ENCODE assay signal across 14 cellular contexts in genomic region chr6:29968130-29968529, GRCh38. TPM values are rescaled to one million over a fixed set of nuclear protein-coding genes. Genes with fewer than 3 reads are reported as not detected.
DNase-seq lines count a peak whose midpoint lies in the region; ATAC-seq, FAIRE-seq and TF ChIP-seq lines count a peak whose summit lies in the region.
"Had no signal": no experiment of that assay in that cellular context is flagged by ENCODE, and none has a peak within 500 bp of the region (broad histone marks: within the 10 kb centered on the region; RNA-seq: fewer than 3 reads in every experiment).

No MANE protein-coding gene starts in this region.

- 45% methylated on average over 2 of the region's 2 CpGs for WGBS in SK-N-SH (ENCODE audit: low lambda C conversion rate)
- 27 to 62% (median 32%) methylated on average over 2 of the region's 2 CpGs for WGBS in small intestine, 3 donors
- WGBS in suprapubic skin: 50% methylated on average over 2 of the region's 2 CpGs

- ATAC-seq in SK-N-SH treated with all-trans-retinoic acid at 6 μM for 48 hours (no peak), T-helper 17 cell (no peak)

- H3K4me1 ChIP-seq in SK-N-SH (ENCODE audit: control insufficient read depth in 1 of 2, insufficient read depth in 2 of 2, low read depth in 1 of 2, low read length in 1 of 2) (peaks cover 17 to 43% of the 10 kb centered on the region in 2 experiments; a peak in 3 of 4 replicates), small intestine (ENCODE audit: control insufficient read depth in 2 of 2, insufficient read depth in 1 of 2, low read depth in 1 of 2, low read length in 1 of 2) (peaks cover 4 to 9% of the 10 kb centered on the region in 2 donors), suprapubic skin (peaks cover 43% of the 10 kb centered on the region)

- no peaks in the 10 kb centered on the region for H3K9me2 ChIP-seq in SK-N-SH

- peaks cover 12% of the 10 kb centered on the region for H3K27me3 Mint-ChIP-seq in T-helper 17 cell

- POLR2A ChIA-PET in SK-N-SH (lab: Yijun Ruan, JAX): no interaction called here

- no peak for TF ChIP-seq EP300 in SK-N-SH (IDR thresholded peaks at IDR 0.05; ENCODE audit: borderline replicate concordance in 1 of 2, low read depth in 1 of 2, low read length in 1 of 2)
- TF ChIP-seq EP300 in suprapubic skin (IDR thresholded peaks at IDR 0.05): no peak

- peaks cover 16% of the 10 kb centered on the region for H3F3A ChIP-seq in SK-N-SH (replicated peaks; ENCODE audit: insufficient read depth)

- H3K27me3 ChIP-seq in SK-N-SH (ENCODE audit: insufficient read depth) (no peaks in the 10 kb centered on the region), small intestine (ENCODE audit: control insufficient read depth in 2 of 2, insufficient read depth in 2 of 2, low read length in 2 of 2) (no peaks in the 10 kb centered on the region), suprapubic skin (no peaks in the 10 kb centered on the region)

- H3K36me3 Mint-ChIP-seq in T-helper 17 cell (ENCODE audit: low read depth): peaks cover 9% of the 10 kb centered on the region
- H3K36me3 Mint-ChIP-seq: activated naive CD8-positive, alpha-beta T cell treated with anti-CD3 and anti-CD28 coated beads for 36 hours had no signal

- no peaks in the 10 kb centered on the region for H3K79me2 ChIP-seq in SK-N-SH (ENCODE audit: insufficient read depth)

- peaks cover 43% of the 10 kb centered on the region for H3K4me1 Mint-ChIP-seq in T-helper 17 cell

- CTCF ChIA-PET in SK-N-SH (lab: Yijun Ruan, JAX): interaction anchor here (0.7 to 1.0 kb wide), 2 partner anchors 48 to 118 kb away, joined by 3 to 4 read pairs; no protein-coding TSS in a partner anchor

- no peak overlapping the region for H2AFZ ChIP-seq in SK-N-SH (ENCODE audit: low read depth)

- H3K36me3 ChIP-seq in SK-N-SH (replicated peaks in 1 of 2; ENCODE audit: control insufficient read depth in 1 of 2, insufficient read depth in 2 of 2, low read length in 1 of 2): no peaks in the 10 kb centered on the region
- H3K36me3 ChIP-seq in small intestine (ENCODE audit: control insufficient read depth in 2 of 2, insufficient read depth in 2 of 2, low read length in 2 of 2): no peaks in the 10 kb centered on the region
- peaks cover 4% of the 10 kb centered on the region for H3K36me3 ChIP-seq in suprapubic skin

- H3K27ac ChIP-seq in SK-N-SH (ENCODE audit: low read depth in 2 of 2, low read length in 1 of 2) (no peak overlapping the region), small intestine (ENCODE audit: low read depth in 1 of 2, low read length in 1 of 2) (no peak overlapping the region), suprapubic skin (no peak overlapping the region)
- H3K27ac ChIP-seq: coronary artery had no signal

- TF ChIP-seq CTCF in SK-N-SH (IDR thresholded peaks at IDR 0.05) (no peak), fibroblast of mammary gland (conservative IDR thresholded peaks at IDR 0.05; ENCODE audit: control insufficient read depth, insufficient read depth, low read depth, low read length) (no peak), suprapubic skin (IDR thresholded peaks at IDR 0.05) (no peak)

- H3K9me3 ChIP-seq in SK-N-SH (no peaks in the 10 kb centered on the region), small intestine (ENCODE audit: control insufficient read depth, low read depth) (no peaks in the 10 kb centered on the region), T-helper 17 cell (ENCODE audit: control insufficient read depth, low read length, poor library complexity, severe bottlenecking) (no peaks in the 10 kb centered on the region), suprapubic skin (no peaks in the 10 kb centered on the region)

- no peaks in the 10 kb centered on the region for H4K20me1 ChIP-seq in SK-N-SH (ENCODE audit: insufficient read depth)

- TF ChIP-seq POLR2A in suprapubic skin (IDR thresholded peaks at IDR 0.05): no peak

- no peak overlapping the region for H3K4me3 ChIP-seq in SK-N-SH (ENCODE audit: low read depth in 2 of 2, low read length in 1 of 2)
- no peak overlapping the region for H3K4me3 ChIP-seq in fibroblast of mammary gland (ENCODE audit: control insufficient read depth, low read depth, low read length)
- H3K4me3 ChIP-seq in small intestine (ENCODE audit: low read depth in 1 of 2, low read length in 2 of 2): no peak overlapping the region
- no peak overlapping the region for H3K4me3 ChIP-seq in suprapubic skin
- H3K4me3 ChIP-seq: coronary artery had no signal

- H3K4me2 ChIP-seq in SK-N-SH: no peak overlapping the region

- no peak overlapping the region for H3K4me3 Mint-ChIP-seq in T-helper 17 cell
- H3K4me3 Mint-ChIP-seq: activated naive CD8-positive, alpha-beta T cell treated with anti-CD3 and anti-CD28 coated beads for 36 hours; neural crest cell had no signal

- DNase-seq in SK-N-SH: no peak
- peak; percentile 45 for DNase-seq in RKO (ENCODE audit: low spot score)
- peak; percentile 36 for DNase-seq in fibroblast of mammary gland (ENCODE audit: low read depth)
- DNase-seq in small intestine: peak; percentile 37
- no peak for DNase-seq in T-helper 17 cell
- DNase-seq in suprapubic skin (ENCODE audit: low spot score in 2 of 2): no peak
- DNase-seq in stimulated activated CD4-positive, alpha-beta T cell treated with anti-CD3 and anti-CD28 coated beads, Interleukin-1b, Interleukin-23, amount 100 ng/mL, for 48 hours: no peak
- DNase-seq: activated CD8-positive, alpha-beta memory T cell treated with anti-CD3 and anti-CD28 coated beads, Interleukin-2, amount 50 U/mL, for 4 hours; activated naive CD8-positive, alpha-beta T cell treated with anti-CD3 and anti-CD28 coated beads for 36 hours; islet precursor cell; SIG-M5 had no signal

- no peak for FAIRE-seq in small intestine (lab: Jason Lieb, UNC)

- TF ChIP-seq RAD21 in SK-N-SH (IDR thresholded peaks at IDR 0.05; ENCODE audit: low read length): no peak

- no peak overlapping the region for H3K27ac Mint-ChIP-seq in T-helper 17 cell
- H3K27ac Mint-ChIP-seq: activated naive CD8-positive, alpha-beta T cell treated with anti-CD3 and anti-CD28 coated beads for 36 hours had no signal

- no peak overlapping the region for H3K9ac ChIP-seq in SK-N-SH

TF ChIP-seq in SK-N-SH, 30 proteins besides CTCF, POLR2A, EP300 and RAD21:
- 0 out of 2 replicates have a peak, but pooled peaks have one; percentile 15 for TF ChIP-seq MAX (IDR thresholded peaks at IDR 0.05; ENCODE audit: low read depth)
- no peak for TF ChIP-seq TAF1 (IDR thresholded peaks at IDR 0.05; ENCODE audit: borderline replicate concordance, low read depth, low read length)
- TF ChIP-seq TCF12 (IDR thresholded peaks at IDR 0.05): 0 out of 2 replicates have a peak, but pooled peaks have one; percentile 26

TF ChIP-seq in SK-N-SH treated with all-trans-retinoic acid at 6 μM for 48 hours, 23 proteins besides CTCF, POLR2A, EP300 and RAD21:
- TF ChIP-seq OSR1 (CRISPR knock-in tag; IDR thresholded peaks at IDR 0.05) (no peak), TSHZ2 (CRISPR knock-in tag; IDR thresholded peaks at IDR 0.05) (no peak)

RNA-seq across cellular contexts. Expression of gene HLA-A, which starts 25.8 kb away (rescaled TPM):
- polyA plus RNA-seq in SK-N-SH (2012; rRNA removed): 250 and 312 TPM in 2 replicates
- polyA plus RNA-seq in SK-N-SH (2012; cell fraction: cytosol; rRNA removed): 125 and 181 TPM in 2 replicates
- polyA plus RNA-seq in SK-N-SH (2012; cell fraction: nucleus; rRNA removed): 255 and 289 TPM in 2 replicates
- 1,000 to 10,000 TPM in 2 of 3 donors, 100 to 1,000 TPM in 1; 844 to 1,584 (median 1,194) TPM for polyA plus RNA-seq in small intestine
- 1,000 to 10,000 TPM; 1,960 to 2,242 TPM for total RNA-seq in T-helper 17 cell
- total RNA-seq in suprapubic skin: 100 to 1,000 TPM; 455 to 546 (median 499) TPM

Comparison
In these comparisons a context has a peak if more than half of its experiments do, and no peak if none do; other contexts are left out.
1. DNase-seq: peak in RKO (single experiment), fibroblast of mammary gland (single experiment) and small intestine (single experiment); none in SK-N-SH (single experiment), T-helper 17 cell (0 of 3), suprapubic skin (0 of 2) and stimulated activated CD4-positive, alpha-beta T cell treated with anti-CD3 and anti-CD28 coated beads, Interleukin-1b, Interleukin-23, amount 100 ng/mL, for 48 hours (single experiment).